12 cellular contexts compared by ENCODE assay signal in genomic region chr3:53650424-53650823, GRCh38.
DNase-seq lines count a peak whose midpoint lies in the region; ATAC-seq and TF ChIP-seq lines count a peak whose summit lies in the region.
"Had no signal": no experiment of that assay in that cellular context is flagged by ENCODE, and none has a peak within 500 bp of the region (broad histone marks: within the 10 kb centered on the region; RNA-seq: fewer than 3 reads in every experiment).

No MANE protein-coding gene starts in this region.

- peak; percentile 54 for ATAC-seq in GM18499 (IDR thresholded peaks at IDR 0.05; ENCODE audit: insufficient read depth, unreplicated experiment)
- ATAC-seq in GM19351 (IDR thresholded peaks at IDR 0.05; ENCODE audit: unreplicated experiment) = peak; percentile 92
- ATAC-seq in HG02840 (IDR thresholded peaks at IDR 0.05; ENCODE audit: low FRiP score, unreplicated experiment) = peak; percentile 55
- ATAC-seq in HG03571 (IDR thresholded peaks at IDR 0.05; ENCODE audit: unreplicated experiment) = peak; percentile 64
- ATAC-seq: K562 had no signal

- no peak for DNase-seq in HCEC 1CT
- no peak for DNase-seq in nucleus accumbens (lab: John Stamatoyannopoulos, UW)
- DNase-seq in superior temporal gyrus (ENCODE audit: extremely low spot score) = no peak
- no peak for DNase-seq in Calu3
- DNase-seq: CD4-positive, alpha-beta T cell; NCI-H446; upper lobe of left lung had no signal

- BruUV-seq in Calu3 (replicated peaks; lab: Mats Ljungman, UMichigan) = no TSS peak

- H3K4me3 Mint-ChIP-seq in Calu3 (ENCODE audit: low read depth, unreplicated experiment) = no peak overlapping the region
- H3K4me3 Mint-ChIP-seq: CD4-positive, alpha-beta T cell had no signal

- H3K36me3 Mint-ChIP-seq in Calu3 (ENCODE audit: insufficient read depth, unreplicated experiment) = peaks cover 9% of the 10 kb centered on the region

- H3K27ac Mint-ChIP-seq in Calu3 (ENCODE audit: unreplicated experiment) = no peak overlapping the region
- H3K27ac Mint-ChIP-seq: CD4-positive, alpha-beta T cell had no signal

- TF ChIP-seq CTCF in Calu3 (IDR thresholded peaks at IDR 0.05; ENCODE audit: unreplicated experiment) = no peak

- H3K9me3 Mint-ChIP-seq in Calu3 (ENCODE audit: low read depth, unreplicated experiment) = peaks cover 12% of the 10 kb centered on the region

- intact Hi-C loops in Calu3 (cut with micrococcal nuclease; ENCODE audit: unreplicated experiment) = no loop called here

- H3K4me1 Mint-ChIP-seq in Calu3 (ENCODE audit: low read depth, unreplicated experiment) = peaks cover 45% of the 10 kb centered on the region

- no peaks in the 10 kb centered on the region for H3K27me3 Mint-ChIP-seq in Calu3 (ENCODE audit: unreplicated experiment)

- CTCF ChIA-PET in Calu3 (lab: Charles Lee) = interaction anchor here (1.2 kb wide), 1 partner anchor 48 kb away, joined by 4 read pairs; no protein-coding TSS in a partner anchor
